In genomic region chr20:36962354-36962941, GRCh38 we compare ENCODE assay signal across 6 cellular contexts. TPM values are rescaled to one million over a fixed set of nuclear protein-coding genes. Genes with fewer than 3 reads are reported as not detected.
DNase-seq lines count a peak whose midpoint lies in the region; ATAC-seq, FAIRE-seq and TF ChIP-seq lines count a peak whose summit lies in the region.
"Not testable (repeated sequence)": the region's sequence is repeated elsewhere in the genome, so short reads cannot be mapped to it uniquely, and the experiment has no call there.

No MANE protein-coding gene starts in this region.

- not testable (repeated sequence) for H3K27ac ChIP-seq in CD8-positive, alpha-beta T cell (ENCODE audit: low read depth, low read length); DND-41 (ENCODE audit: low read length); HepG2 (ENCODE audit: extremely low read length, insufficient read depth, low read length)

- FAIRE-seq in HepG2 (lab: Jason Lieb, UNC) = not testable (repeated sequence)

- H2AFZ ChIP-seq in DND-41 (ENCODE audit: low read depth, low read length); HepG2 (ENCODE audit: low read length): not testable (repeated sequence)

- not testable (repeated sequence) for H3K79me2 ChIP-seq in DND-41 (ENCODE audit: insufficient read depth, low read length); HepG2 (ENCODE audit: insufficient read depth, low read length)

- not testable (repeated sequence) for H3K9ac ChIP-seq in DND-41 (ENCODE audit: low read depth, low read length); HepG2 (ENCODE audit: insufficient read depth, low read depth, low read length)

- H3K27me3 Mint-ChIP-seq in CD8-positive, alpha-beta T cell (ENCODE audit: low read depth); activated naive CD8-positive, alpha-beta T cell treated with anti-CD3 and anti-CD28 coated beads for 36 hours: not testable (repeated sequence)

- not testable (repeated sequence) for TF ChIP-seq POLR2A in HepG2 (IDR thresholded peaks at IDR 0.05; ENCODE audit: insufficient read depth in 1 of 2, low read depth in 2 of 2, low read length in 2 of 2)

- POLR2A ChIA-PET in CD8-positive, alpha-beta T cell (lab: Charles Lee); HepG2 (lab: Yijun Ruan, JAX): not testable (repeated sequence)

- TF ChIP-seq RAD21 in HepG2 (CRISPR knock-in tag; IDR thresholded peaks at IDR 0.05) = not testable (repeated sequence)

- not testable (repeated sequence) for DNase-seq in CD8-positive, alpha-beta T cell; activated naive CD8-positive, alpha-beta T cell treated with anti-CD3 and anti-CD28 coated beads for 36 hours; HepG2 (ENCODE audit: low spot score)
- DNase-seq in DND-41 (peak; percentile 52), posterior vena cava (ENCODE audit: low spot score) (peak; percentile 20)
- DNase-seq in Jurkat, Clone E6-1 (ENCODE audit: low read depth, low spot score) = peak; percentile 45

- H3K4me1 Mint-ChIP-seq in CD8-positive, alpha-beta T cell (ENCODE audit: low read depth) = peaks cover 29% of the 10 kb centered on the region
- not testable (repeated sequence) for H3K4me1 Mint-ChIP-seq in activated naive CD8-positive, alpha-beta T cell treated with anti-CD3 and anti-CD28 coated beads for 36 hours

- TF ChIP-seq EP300 in HepG2 (IDR thresholded peaks at IDR 0.05; ENCODE audit: low read depth in 2 of 2, low read length in 2 of 2); HepG2 (CRISPR knock-in tag; IDR thresholded peaks at IDR 0.05; ENCODE audit: borderline replicate concordance): not testable (repeated sequence)

- not testable (repeated sequence) for H3K36me3 Mint-ChIP-seq in CD8-positive, alpha-beta T cell; activated naive CD8-positive, alpha-beta T cell treated with anti-CD3 and anti-CD28 coated beads for 36 hours

- CTCF ChIA-PET in CD8-positive, alpha-beta T cell (lab: Charles Lee) = interaction anchor here (1.0 kb wide), 1 partner anchor 46 kb away, joined by 3 read pairs; no protein-coding TSS in a partner anchor
- CTCF ChIA-PET in HepG2 (lab: Yijun Ruan, JAX; ENCODE audit: low intra/inter-chr PET ratio, low total read pairs) = not testable (repeated sequence)

- H3K9me3 Mint-ChIP-seq in CD8-positive, alpha-beta T cell = not testable (repeated sequence)
- H3K9me3 Mint-ChIP-seq in activated naive CD8-positive, alpha-beta T cell treated with anti-CD3 and anti-CD28 coated beads for 36 hours = peaks cover 10% of the 10 kb centered on the region

- H3K9me3 ChIP-seq in CD8-positive, alpha-beta T cell (ENCODE audit: low read length) = not testable (repeated sequence)
- H3K9me3 ChIP-seq in DND-41 (ENCODE audit: insufficient read depth, low read length, severe bottlenecking) (peaks cover 13% of the 10 kb centered on the region), HepG2 (ENCODE audit: low read length) (peaks cover 16% of the 10 kb centered on the region)

- not testable (repeated sequence) for H3K4me3 ChIP-seq in CD8-positive, alpha-beta T cell (ENCODE audit: low read depth, low read length); DND-41 (ENCODE audit: low read depth in 1 of 2, low read length in 2 of 2); Jurkat, Clone E6-1 (ENCODE audit: low read length); HepG2 (replicated peaks in 1 of 3; ENCODE audit: insufficient read depth in 1 of 3, low read depth in 2 of 3, low read length in 3 of 3)

- not testable (repeated sequence) for TF ChIP-seq CTCF in CD8-positive, alpha-beta T cell (IDR thresholded peaks at IDR 0.05); DND-41 (IDR thresholded peaks at IDR 0.05; ENCODE audit: borderline replicate concordance, extremely low read depth, low read length, poor library complexity, severe bottlenecking); HepG2 (CRISPR knock-in tag; IDR thresholded peaks at IDR 0.05)

- not testable (repeated sequence) for H3K4me1 ChIP-seq in CD8-positive, alpha-beta T cell (ENCODE audit: insufficient read depth, low read length); DND-41 (ENCODE audit: insufficient read depth, low read length)
- H3K4me1 ChIP-seq in HepG2 (ENCODE audit: insufficient read depth, low read length) = peaks cover 46% of the 10 kb centered on the region

- BruUV-seq in HepG2 (replicated peaks; lab: Mats Ljungman, UMichigan) = not testable (repeated sequence)

- H3K4me3 Mint-ChIP-seq in CD8-positive, alpha-beta T cell; activated naive CD8-positive, alpha-beta T cell treated with anti-CD3 and anti-CD28 coated beads for 36 hours: not testable (repeated sequence)

- intact Hi-C loops in CD8-positive, alpha-beta T cell (cut with DNase I, micrococcal nuclease); HepG2 (cut with micrococcal nuclease; ENCODE audit: unreplicated experiment); posterior vena cava (cut with DNase I): not testable (repeated sequence)

- not testable (repeated sequence) for H3K27me3 ChIP-seq in CD8-positive, alpha-beta T cell (ENCODE audit: insufficient read depth, low read length); DND-41 (ENCODE audit: insufficient read depth, low read length, poor library complexity); HepG2 (ENCODE audit: control insufficient read depth in 1 of 2, insufficient read depth in 2 of 2, low read length in 2 of 2)

- H3K4me2 ChIP-seq in DND-41 (ENCODE audit: insufficient read depth, low read length); HepG2 (ENCODE audit: low read depth, low read length): not testable (repeated sequence)

- H3K27ac Mint-ChIP-seq in CD8-positive, alpha-beta T cell = peak overlapping the region; percentile 13
- H3K27ac Mint-ChIP-seq in activated naive CD8-positive, alpha-beta T cell treated with anti-CD3 and anti-CD28 coated beads for 36 hours = peak overlapping the region; percentile 52

- in situ Hi-C loops in HepG2 (cut with HindIII; ENCODE audit: extremely low pct_ligation_motif_present, low pct_unique_long_range_greater_than_20kb) = not testable (repeated sequence)

- ATAC-seq in CD8-positive, alpha-beta T cell; DND-41 (ENCODE audit: insufficient read depth, low read depth); HepG2: not testable (repeated sequence)

- 60% methylated on average over 9 of the region's 9 CpGs for WGBS in HepG2 (ENCODE audit: low lambda C conversion rate)

- H3K36me3 ChIP-seq in CD8-positive, alpha-beta T cell (ENCODE audit: insufficient read depth, low read length); DND-41 (ENCODE audit: insufficient read depth, low read length); HepG2 (replicated peaks in 1 of 2; ENCODE audit: control insufficient read depth in 1 of 2, insufficient read depth in 2 of 2, low read length in 2 of 2): not testable (repeated sequence)

- H4K20me1 ChIP-seq in DND-41 (ENCODE audit: insufficient read depth, low read length); HepG2 (ENCODE audit: insufficient read depth, low read length): not testable (repeated sequence)

TF ChIP-seq in HepG2, 621 proteins besides CTCF, POLR2A, EP300 and RAD21:
- peak; percentile 100 for TF ChIP-seq ZNF761 (CRISPR knock-in tag; conservative IDR thresholded peaks at IDR 0.05)

RNA-seq across cellular contexts. Expression of gene SAMHD1, which starts 10.9 kb away (rescaled TPM):
- total RNA-seq in CD8-positive, alpha-beta T cell = 10 to 100 TPM; 74.6 to 78.2 TPM
- polyA plus RNA-seq in Jurkat, Clone E6-1 (2012; ENCODE audit: insufficient read depth, insufficient read length) = not detected
- 10 to 100 TPM; 35.6 to 43.2 TPM for total RNA-seq in activated naive CD8-positive, alpha-beta T cell treated with anti-CD3 and anti-CD28 coated beads for 36 hours
- total RNA-seq in HepG2 (2016; rRNA removed; fragmentation: Illumina TruSeq; extraction: Trizol) (43.5 and 57.7 TPM in 2 replicates), posterior vena cava (100 to 1,000 TPM; 250 to 419 TPM)
- 5.2 and 6.2 TPM in 2 replicates for total RNA-seq in HepG2 (2016; cell fraction: cytosol; rRNA removed; fragmentation: Illumina TruSeq; extraction: Trizol; ENCODE audit: low read depth)
- 41.4 and 56.8 TPM in 2 replicates for total RNA-seq in HepG2 (2016; cell fraction: insoluble cytoplasmic fraction; rRNA removed; fragmentation: Illumina TruSeq; extraction: Trizol)
- total RNA-seq in HepG2 (2016; cell fraction: membrane; rRNA removed; fragmentation: Illumina TruSeq; extraction: Trizol) = 13.7 and 15.1 TPM in 2 replicates
- 37.8 and 40.5 TPM in 2 replicates for total RNA-seq in HepG2 (2016; cell fraction: nucleus; rRNA removed; fragmentation: Illumina TruSeq; extraction: Trizol)
- 13.2 and 16.9 TPM in 2 replicates for polyA plus RNA-seq in HepG2 (2011; rRNA removed)
- 7.9 and 11.7 TPM in 2 replicates for polyA plus RNA-seq in HepG2 (2011; cell fraction: cytosol; rRNA removed)
- 7.0 and 9.0 TPM in 2 replicates for polyA plus RNA-seq in HepG2 (2011; cell fraction: nucleus; rRNA removed)
- 15.7 and 17.1 TPM in 2 replicates for polyA plus RNA-seq in HepG2 (2012)
- polyA plus RNA-seq in HepG2 (2016; cell fraction: cytosol; fragmentation: Illumina TruSeq; extraction: Trizol; ENCODE audit: low read depth) = 3.2 and 3.7 TPM in 2 replicates
- polyA plus RNA-seq in HepG2 (2016; cell fraction: insoluble cytoplasmic fraction; fragmentation: Illumina TruSeq; extraction: Trizol; ENCODE audit: low read depth) = 44.6 and 50.6 TPM in 2 replicates
- polyA plus RNA-seq in HepG2 (2016; cell fraction: membrane; fragmentation: Illumina TruSeq; extraction: Trizol; ENCODE audit: low read depth) = 9.0 and 11.0 TPM in 2 replicates
- polyA plus RNA-seq in HepG2 (2016; cell fraction: nucleus; fragmentation: Illumina TruSeq; extraction: Trizol; ENCODE audit: insufficient read depth, low read depth) = 34.9 and 36.6 TPM in 2 replicates
- 27.0 and 42.7 TPM in 2 replicates for polyA minus RNA-seq in HepG2 (2011; rRNA and poly(A)+ RNA removed; ENCODE audit: low replicate concordance)
- polyA minus RNA-seq in HepG2 (2011; cell fraction: cytosol; rRNA and poly(A)+ RNA removed) = 17.3 and 22.0 TPM in 2 replicates
- polyA minus RNA-seq in HepG2 (2011; cell fraction: nucleus; rRNA and poly(A)+ RNA removed) = 42.0 and 50.0 TPM in 2 replicates
